8 cellular contexts compared by ENCODE assay signal in genomic region chr5:165209101-165209727, GRCh38.
A peak's percentile ranks its signal among the peaks of the same experiment; 100 is the strongest.
DNase-seq lines count a peak whose midpoint lies in the region; ATAC-seq and TF ChIP-seq lines count a peak whose summit lies in the region.

No MANE protein-coding gene starts in this region.

- H3K27ac ChIP-seq in brain microvascular endothelial cell: no peak overlapping the region

- H3K4me3 ChIP-seq in Loucy (ENCODE audit: low read length, poor library complexity, severe bottlenecking) (no peak overlapping the region), brain microvascular endothelial cell (ENCODE audit: low read depth, low read length) (no peak overlapping the region)

- DNase-seq in GF-D8 (lab: John Stamatoyannopoulos, UW) (peak; percentile 43), brain microvascular endothelial cell (no peak), midbrain (lab: John Stamatoyannopoulos, UW) (peak; percentile 39)
- no peak for DNase-seq in activated CD8-positive, alpha-beta memory T cell treated with anti-CD3 and anti-CD28 coated beads, Interleukin-2, amount 50 U/mL, for 4 hours
- no peak for DNase-seq in activated CD8-positive, alpha-beta memory T cell treated with anti-CD3 and anti-CD28 coated beads, Interleukin-2, amount 10 ng/mL, durations not matched to agents 7 days and 5 days

- no peak overlapping the region for H3K9ac ChIP-seq in Loucy (ENCODE audit: low read depth, low read length, poor library complexity, severe bottlenecking)

- H3K36me3 Mint-ChIP-seq in activated CD8-positive, alpha-beta memory T cell treated with anti-CD3 and anti-CD28 coated beads, Interleukin-2, amount 10 ng/mL, durations not matched to agents 7 days and 5 days: no peaks in the 10 kb centered on the region

- in situ Hi-C loops in brain microvascular endothelial cell (cut with HindIII; ENCODE audit: low pct_ligation_motif_present, low sequenced_read_pairs): no loop called here

- no peak overlapping the region for H3K27ac Mint-ChIP-seq in activated CD8-positive, alpha-beta memory T cell treated with anti-CD3 and anti-CD28 coated beads, Interleukin-2, amount 10 ng/mL, durations not matched to agents 7 days and 5 days

- peak; percentile 65 for TF ChIP-seq CTCF in Loucy (conservative IDR thresholded peaks at IDR 0.05; ENCODE audit: low read length)
- TF ChIP-seq CTCF in brain microvascular endothelial cell (IDR thresholded peaks at IDR 0.05; ENCODE audit: low read depth, low read length, missing control alignments): peak; percentile 52

- H3K4me1 ChIP-seq in Loucy (ENCODE audit: insufficient read depth, low read length, poor library complexity, severe bottlenecking): no peaks in the 10 kb centered on the region

- H3K9me2 ChIP-seq in Loucy (replicated peaks; ENCODE audit: low read depth, low read length): no peaks in the 10 kb centered on the region

- H3K9me3 ChIP-seq in Loucy (ENCODE audit: insufficient read depth, low read depth, low read length): no peaks in the 10 kb centered on the region

- no peak overlapping the region for H3K4me2 ChIP-seq in Loucy (ENCODE audit: low read depth, low read length, poor library complexity, severe bottlenecking)

- H4K20me1 ChIP-seq in Loucy (ENCODE audit: insufficient read depth, low read length, poor library complexity, severe bottlenecking): no peaks in the 10 kb centered on the region

- no peak for ATAC-seq in GM18870 (IDR thresholded peaks at IDR 0.05; ENCODE audit: unreplicated experiment)
- ATAC-seq in HG02852 (IDR thresholded peaks at IDR 0.05; ENCODE audit: unreplicated experiment): no peak
- no peak for ATAC-seq in activated CD8-positive, alpha-beta memory T cell treated with anti-CD3 and anti-CD28 coated beads, Interleukin-2, amount 10 ng/mL, durations not matched to agents 7 days and 5 days

- no peak overlapping the region for H3K4me3 Mint-ChIP-seq in activated CD8-positive, alpha-beta memory T cell treated with anti-CD3 and anti-CD28 coated beads, Interleukin-2, amount 10 ng/mL, durations not matched to agents 7 days and 5 days

- no peaks in the 10 kb centered on the region for H3K4me1 Mint-ChIP-seq in activated CD8-positive, alpha-beta memory T cell treated with anti-CD3 and anti-CD28 coated beads, Interleukin-2, amount 10 ng/mL, durations not matched to agents 7 days and 5 days

- no peaks in the 10 kb centered on the region for H3F3A ChIP-seq in Loucy (ENCODE audit: low read depth)

- H3K27me3 ChIP-seq in Loucy (ENCODE audit: insufficient read depth, low read length, poor library complexity, severe bottlenecking) (no peaks in the 10 kb centered on the region), brain microvascular endothelial cell (replicated peaks) (no peaks in the 10 kb centered on the region)

- H3K36me3 ChIP-seq in Loucy (ENCODE audit: insufficient read depth, low read length): no peaks in the 10 kb centered on the region
- H3K36me3 ChIP-seq in brain microvascular endothelial cell (replicated peaks): no peaks in the 10 kb centered on the region

- peaks cover 2% of the 10 kb centered on the region for H3K9me3 Mint-ChIP-seq in activated CD8-positive, alpha-beta memory T cell treated with anti-CD3 and anti-CD28 coated beads, Interleukin-2, amount 10 ng/mL, durations not matched to agents 7 days and 5 days (ENCODE audit: low read depth)

- H3K79me2 ChIP-seq in Loucy (ENCODE audit: insufficient read depth, low read length): no peaks in the 10 kb centered on the region

- H3K27me3 Mint-ChIP-seq in activated CD8-positive, alpha-beta memory T cell treated with anti-CD3 and anti-CD28 coated beads, Interleukin-2, amount 10 ng/mL, durations not matched to agents 7 days and 5 days: no peaks in the 10 kb centered on the region

- CTCF ChIA-PET in activated CD8-positive, alpha-beta memory T cell treated with anti-CD3 and anti-CD28 coated beads, Interleukin-2, amount 10 ng/mL, durations not matched to agents 7 days and 5 days (lab: Charles Lee): no interaction called here

- no peak overlapping the region for H2AFZ ChIP-seq in Loucy (ENCODE audit: low read length)

Comparison
In these comparisons a context has a peak if more than half of its experiments do, and no peak if none do; other contexts are left out.
1. DNase-seq: peak in GF-D8 (single experiment) and midbrain (single experiment); none in brain microvascular endothelial cell (single experiment), activated CD8-positive, alpha-beta memory T cell treated with anti-CD3 and anti-CD28 coated beads, Interleukin-2, amount 50 U/mL, for 4 hours (single experiment) and activated CD8-positive, alpha-beta memory T cell treated with anti-CD3 and anti-CD28 coated beads, Interleukin-2, amount 10 ng/mL, durations not matched to agents 7 days and 5 days (single experiment).